Comparison of ENCODE assay signal across 23 cellular contexts in the genomic region with DNA sequence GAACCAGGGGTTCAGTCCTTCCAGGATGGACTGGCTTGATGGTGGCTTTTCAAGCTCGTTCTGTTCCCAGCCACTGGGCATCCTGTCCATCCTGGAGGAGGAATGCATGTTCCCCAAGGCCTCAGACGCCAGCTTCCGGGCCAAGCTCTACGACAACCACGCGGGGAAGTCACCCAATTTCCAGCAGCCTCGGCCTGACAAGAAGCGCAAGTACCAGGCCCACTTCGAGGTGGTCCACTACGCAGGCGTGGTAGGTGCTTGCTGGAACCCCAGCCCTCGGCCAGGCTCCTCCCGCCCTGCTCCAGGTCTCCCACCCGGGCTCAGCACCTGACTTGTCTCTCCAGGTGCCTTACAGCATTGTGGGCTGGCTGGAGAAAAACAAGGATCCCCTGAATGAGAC. TPM values are rescaled to one million over a fixed set of nuclear protein-coding genes. Genes with fewer than 3 reads are reported as not detected.
DNase-seq lines count a peak whose midpoint lies in the region; ATAC-seq, FAIRE-seq and TF ChIP-seq lines count a peak whose summit lies in the region.
"Had no signal": no experiment of that assay in that cellular context is flagged by ENCODE, and none has a peak within 500 bp of the region (broad histone marks: within the 10 kb centered on the region; RNA-seq: fewer than 3 reads in every experiment).

No MANE protein-coding gene starts in this region.

- H3K9me1 ChIP-seq in K562 (ENCODE audit: control insufficient read depth, insufficient read depth, low read length): no peaks in the 10 kb centered on the region

- H3K4me3 ChIP-seq in heart right ventricle: no peak overlapping the region
- no peak overlapping the region for H3K4me3 ChIP-seq in K562
- no peak overlapping the region for H3K4me3 ChIP-seq in osteoblast (ENCODE audit: insufficient read depth, low read length)
- H3K4me3 ChIP-seq: GM23338 had no signal

- intact Hi-C loops in left ventricle myocardium superior (cut with micrococcal nuclease): no loop called here
- intact Hi-C loops in heart right ventricle (cut with DNase I): no loop called here
- intact Hi-C loops in K562 (cut with micrococcal nuclease): no loop called here

- no peak for FAIRE-seq in K562 (lab: Jason Lieb, UNC)
- FAIRE-seq: GM12891, GM18507 had no signal

- H3K36me3 Mint-ChIP-seq in mesothelial cell of epicardium: peaks cover 3% of the 10 kb centered on the region

- no TSS peak for BruUV-seq in K562 (replicated peaks; lab: Mats Ljungman, UMichigan)

- WGBS in heart right ventricle, 2 donors: 78 to 82% methylated on average over 14 of the region's 14 CpGs
- WGBS in K562 (ENCODE audit: insufficient coverage, low coverage, missing lambda C conversion rate): 75% methylated on average over 14 of the region's 14 CpGs

- H4K20me1 ChIP-seq in K562 (replicated peaks; ENCODE audit: control insufficient read depth, insufficient read depth, low read length): peaks cover 4% of the 10 kb centered on the region; the same call in 1 of the 2 replicates
- H4K20me1 ChIP-seq in osteoblast (ENCODE audit: insufficient read depth, low read length): no peaks in the 10 kb centered on the region

- TF ChIP-seq POLR2A in K562 (conservative IDR thresholded peaks at IDR 0.05): no peak

- TF ChIP-seq RAD21 in K562 (CRISPR knock-in tag; conservative IDR thresholded peaks at IDR 0.05 in 1 of 2, IDR thresholded peaks at IDR 0.05 in 1 of 2): no peak

- H3K27me3 Mint-ChIP-seq in mesothelial cell of epicardium (ENCODE audit: low read depth): peaks cover 9% of the 10 kb centered on the region

- no peaks in the 10 kb centered on the region for H3K79me2 ChIP-seq in K562 (ENCODE audit: control insufficient read depth, insufficient read depth, low read length)
- H3K79me2 ChIP-seq in osteoblast (ENCODE audit: insufficient read depth, low read length): no peaks in the 10 kb centered on the region

- DNase-seq in left ventricle myocardium superior (peak; percentile 32), heart right ventricle (no peak), K562 (ENCODE audit: extremely low read depth in 1 of 4, low spot score in 3 of 4) (no peak), mesothelial cell of epicardium (ENCODE audit: low spot score in 2 of 2, unreplicated experiment in 2 of 2) (no peak), osteoblast (ENCODE audit: insufficient read length, low spot score, missing footprints) (peak; percentile 79), NCI-H69 (lab: John Stamatoyannopoulos, UW) (no peak), mesenteric fat pad (ENCODE audit: low spot score) (no peak), NCI-H2196 treated with DMSO at 0.1 percent for 48 hours (lab: John Stamatoyannopoulos, UW; ENCODE audit: unreplicated experiment) (no peak)
- DNase-seq: C1 segment of cervical spinal cord; Calu3; CD4-positive, alpha-beta memory T cell; COR-L47; DMS53; DMS79 treated with DMSO at 0.1 percent for 48 hours; GF-D8; H9 had no signal

- H3K9me3 Mint-ChIP-seq in mesothelial cell of epicardium: no peaks in the 10 kb centered on the region
- H3K9me3 Mint-ChIP-seq: GM23338, H9 had no signal

- no peak for ATAC-seq in left ventricle myocardium superior
- ATAC-seq in heart right ventricle: no peak
- no peak for ATAC-seq in K562
- ATAC-seq: GM23338, HCT116 had no signal

- H3K4me1 ChIP-seq in heart right ventricle (peaks cover 0 to 88% (median 32%) of the 10 kb centered on the region in 9 donors), K562 (replicated peaks in 1 of 2; ENCODE audit: control insufficient read depth in 2 of 2, insufficient read depth in 2 of 2, low read length in 2 of 2) (peaks cover 0 to 37% of the 10 kb centered on the region in 2 experiments; a peak in 3 of 5 replicates), osteoblast (ENCODE audit: insufficient read depth, low read length) (no peaks in the 10 kb centered on the region)

- no peaks in the 10 kb centered on the region for H3K4me1 Mint-ChIP-seq in mesothelial cell of epicardium

- peaks cover 0 to 76% (median 29%) of the 10 kb centered on the region in 9 donors for H3K36me3 ChIP-seq in heart right ventricle
- H3K36me3 ChIP-seq in K562 (ENCODE audit: control insufficient read depth, insufficient read depth, low read length): peaks cover 4% of the 10 kb centered on the region; the same call in 2 of the 3 replicates
- peaks cover 4% of the 10 kb centered on the region for H3K36me3 ChIP-seq in osteoblast (ENCODE audit: insufficient read depth, low read length)

- in situ Hi-C loops in K562 (cut with MboI): no loop called here

- H3K9ac ChIP-seq in K562 (ENCODE audit: insufficient read depth in 1 of 2, low read depth in 2 of 2, low read length in 2 of 2): 0 out of 4 replicates have a peak overlapping the region, but pooled peaks of 1 of the 2 experiments have one; percentile 26

- H2AFZ ChIP-seq in K562 (ENCODE audit: low read depth, low read length): no peak overlapping the region
- H2AFZ ChIP-seq in osteoblast (ENCODE audit: low read length): no peak overlapping the region
- H2AFZ ChIP-seq: GM23338 had no signal

- TF ChIP-seq CTCF in heart right ventricle (IDR thresholded peaks at IDR 0.05) (no peak), K562 (IDR thresholded peaks at IDR 0.05 in 2 of 3, conservative IDR thresholded peaks at IDR 0.05 in 1 of 3; ENCODE audit: insufficient read depth in 2 of 3, low read depth in 1 of 3, low read length in 3 of 3) (no peak), mesothelial cell of epicardium (IDR thresholded peaks at IDR 0.05; ENCODE audit: unreplicated experiment) (no peak), osteoblast (IDR thresholded peaks at IDR 0.05; ENCODE audit: extremely low read depth, low read depth, low read length) (no peak)

- CTCF ChIA-PET in K562 (lab: Yijun Ruan, JAX; ENCODE audit: low intra/inter-chr PET ratio): interaction anchor here (1.1 kb wide), 1 partner anchor 116 kb away, joined by 3 read pairs; no protein-coding TSS in a partner anchor

- H3K9me3 ChIP-seq in heart right ventricle: no peaks in the 10 kb centered on the region
- no peaks in the 10 kb centered on the region for H3K9me3 ChIP-seq in K562 (replicated peaks; ENCODE audit: control insufficient read depth, insufficient read depth, low read depth, low read length)
- H3K9me3 ChIP-seq in osteoblast (ENCODE audit: low read depth, low read length): no peaks in the 10 kb centered on the region

- H3K4me3 Mint-ChIP-seq in mesothelial cell of epicardium: no peak overlapping the region
- H3K4me3 Mint-ChIP-seq: CD4-positive, alpha-beta memory T cell; GM23338; H9 had no signal

- H3K4me2 ChIP-seq in K562 (ENCODE audit: insufficient read depth, low read length) (no peak overlapping the region), osteoblast (ENCODE audit: insufficient read depth, low read length) (no peak overlapping the region)
- H3K4me2 ChIP-seq: GM23338 had no signal

- no peak for TF ChIP-seq EP300 in K562 (IDR thresholded peaks at IDR 0.05; ENCODE audit: low read length)

- H3K27ac ChIP-seq in heart right ventricle (peak overlapping the region in 1 of 10 donors; percentile 44), K562 (ENCODE audit: extremely low read depth, low read depth, low read length) (no peak overlapping the region), osteoblast (ENCODE audit: low read depth, low read length) (no peak overlapping the region)

- H3K27ac Mint-ChIP-seq in mesothelial cell of epicardium: peak overlapping the region; percentile 21
- H3K27ac Mint-ChIP-seq: GM23338 had no signal

- POLR2A ChIA-PET in K562 (lab: Yijun Ruan, JAX): interaction anchor here (1.4 to 3.6 kb wide), 2 partner anchors 8 to 11 kb away, joined by 3 to 17 read pairs; no protein-coding TSS in a partner anchor

- peaks cover 0 to 4% (median 0%) of the 10 kb centered on the region in 7 donors for H3K27me3 ChIP-seq in heart right ventricle
- no peaks in the 10 kb centered on the region for H3K27me3 ChIP-seq in K562 (ENCODE audit: control insufficient read depth in 2 of 2, insufficient read depth in 2 of 2, low read length in 2 of 2)
- peaks cover 16% of the 10 kb centered on the region for H3K27me3 ChIP-seq in osteoblast (ENCODE audit: insufficient read depth, low read length)

RNA-seq across cellular contexts. Expression of a gene that starts 34.0 kb away (rescaled TPM):
- total RNA-seq in left ventricle myocardium superior: 297 TPM
- 100 to 1,000 TPM; 117 to 318 (median 182) TPM for total RNA-seq in heart right ventricle
- polyA plus RNA-seq in heart right ventricle: 100 to 1,000 TPM in 1 of 2 donors, 10 to 100 TPM in 1; 22.1 to 962 TPM
- 2.0 and 2.6 TPM in 2 replicates for total RNA-seq in K562 (2011; cell fraction: chromatin; rRNA removed; ENCODE audit: low replicate concordance)
- 1.2 TPM in 2 replicates for total RNA-seq in K562 (2011; cell fraction: nucleolus; rRNA removed)
- 1.3 and 1.8 TPM in 2 replicates for total RNA-seq in K562 (2011; cell fraction: nucleoplasm; rRNA removed)
- 0.14 TPM in 1 of 2 replicates, not detected in the other for total RNA-seq in K562 (2014; rRNA removed)
- total RNA-seq in K562 (2014; rRNA removed; fragmentation: Illumina TruSeq; extraction: Trizol): not detected in 2 replicates
- 0.11 TPM in 1 of 2 replicates, not detected in the other for total RNA-seq in K562 (2015; rRNA removed; fragmentation: Illumina TruSeq; extraction: Trizol)
- total RNA-seq in K562 (2021): 0.11 and 0.13 TPM in 2 replicates
- 0.22 and 0.37 TPM in 2 replicates for polyA plus RNA-seq in K562 (2011; rRNA removed)
- polyA plus RNA-seq in K562 (2011; cell fraction: cytosol; rRNA removed): 0.22 and 0.32 TPM in 2 replicates
- 0.80 and 1.3 TPM in 2 replicates for polyA plus RNA-seq in K562 (2011; cell fraction: nucleus; rRNA removed)
- 0.27 and 0.65 TPM in 2 replicates for polyA plus RNA-seq in K562 (2012)
- polyA plus RNA-seq in K562 (2014; fragmentation: Illumina TruSeq; extraction: Trizol): 0.06 and 0.07 TPM in 2 replicates
- polyA plus RNA-seq in K562 (2014; fragmentation: Nextera tagmentation; extraction: Ambion mirVana): not detected
- polyA plus RNA-seq in K562 (2014; rRNA removed): 0.09 and 0.34 TPM in 2 replicates
- polyA minus RNA-seq in K562 (2011; rRNA and poly(A)+ RNA removed): not detected in 2 replicates
- polyA minus RNA-seq in K562 (2011; cell fraction: cytosol; rRNA and poly(A)+ RNA removed): not detected in 2 replicates
- 0.56 and 0.67 TPM in 2 replicates for polyA minus RNA-seq in K562 (2011; cell fraction: nucleus; rRNA and poly(A)+ RNA removed)
- total RNA-seq in mesothelial cell of epicardium: 0.73 to 1.8 TPM (median 1.3 TPM) in 3 replicates
- total RNA-seq in osteoblast: 0.29 and 0.36 TPM in 2 replicates
- total RNA-seq in mesenteric fat pad: 0.06 TPM
- total RNA-seq: A172, Daoy, H4 had no signal

RNA-seq across cellular contexts. Expression of a gene that starts 34.1 kb away (rescaled TPM):
- total RNA-seq in left ventricle myocardium superior (18.6 TPM), heart right ventricle (10 to 100 TPM; 20.0 to 33.2 (median 24.7) TPM), K562 (2014; rRNA removed) (89.4 and 96.2 TPM in 2 replicates), K562 (2014; rRNA removed; fragmentation: Illumina TruSeq; extraction: Trizol) (67.1 and 71.3 TPM in 2 replicates), K562 (2015; rRNA removed; fragmentation: Illumina TruSeq; extraction: Trizol) (70.3 and 75.8 TPM in 2 replicates), K562 (2021) (85.7 and 93.2 TPM in 2 replicates), mesothelial cell of epicardium (51.1 to 54.8 TPM (median 51.9 TPM) in 3 replicates), osteoblast (54.6 and 58.3 TPM in 2 replicates), mesenteric fat pad (33.3 TPM)
- polyA plus RNA-seq in heart right ventricle (10 to 100 TPM; 30.6 to 60.4 TPM), K562 (2011; rRNA removed) (165 and 169 TPM in 2 replicates), K562 (2014; fragmentation: Illumina TruSeq; extraction: Trizol) (102 and 107 TPM in 2 replicates), K562 (2014; fragmentation: Nextera tagmentation; extraction: Ambion mirVana) (10 to 100 TPM; 18.4 to 40.4 TPM), K562 (2014; rRNA removed) (114 and 130 TPM in 2 replicates)
- 117 and 229 TPM in 2 replicates for total RNA-seq in K562 (2011; cell fraction: chromatin; rRNA removed; ENCODE audit: low replicate concordance)
- total RNA-seq in K562 (2011; cell fraction: nucleolus; rRNA removed): 129 and 153 TPM in 2 replicates
- total RNA-seq in K562 (2011; cell fraction: nucleoplasm; rRNA removed): 124 and 131 TPM in 2 replicates
- 144 and 148 TPM in 2 replicates for polyA plus RNA-seq in K562 (2011; cell fraction: cytosol; rRNA removed)
- 503 and 533 TPM in 2 replicates for polyA plus RNA-seq in K562 (2011; cell fraction: nucleus; rRNA removed)
- polyA plus RNA-seq in K562 (2012): 78.3 and 89.2 TPM in 2 replicates
- polyA minus RNA-seq in K562 (2011; rRNA and poly(A)+ RNA removed): 71.0 and 82.8 TPM in 2 replicates
- polyA minus RNA-seq in K562 (2011; cell fraction: cytosol; rRNA and poly(A)+ RNA removed): 36.4 and 44.4 TPM in 2 replicates
- polyA minus RNA-seq in K562 (2011; cell fraction: nucleus; rRNA and poly(A)+ RNA removed): 69.3 and 97.7 TPM in 2 replicates

Comparison
In these comparisons a context has a peak if more than half of its experiments do, and no peak if none do; other contexts are left out.
1. DNase-seq: peak in left ventricle myocardium superior (single experiment) and osteoblast (single experiment); none in heart right ventricle (0 of 2), K562 (0 of 4), mesothelial cell of epicardium (0 of 2), NCI-H69 (single experiment), mesenteric fat pad (single experiment) and NCI-H2196 treated with DMSO at 0.1 percent for 48 hours (single experiment).
2. RNA of a gene that starts 34.0 kb away (total RNA-seq): 297 TPM in left ventricle myocardium superior (single experiment) and 117 to 318 TPM in heart right ventricle; 0.73 to 1.8 TPM in mesothelial cell of epicardium, 0.29 to 0.36 TPM in osteoblast, 0.11 to 2.6 TPM in K562 and 0.06 TPM in mesenteric fat pad (single experiment); every median in the first group is over 10 times any median in the second.